21 cellular contexts compared by ENCODE assay signal in genomic region chr16:78102865-78103264, GRCh38.
"Had no signal": no experiment of that assay in that cellular context is flagged by ENCODE, and none has a peak within 500 bp of the region (broad histone marks: within the 10 kb centered on the region; RNA-seq: fewer than 3 reads in every experiment).

No MANE protein-coding gene starts in this region.

- H3K4me3 ChIP-seq: cardiac muscle cell, gastrocnemius medialis, mucosa of descending colon, spleen, tibial artery, uterus had no signal

- H3K9ac ChIP-seq: parathyroid adenoma had no signal

- H3K27ac ChIP-seq: cardiac muscle cell, gastrocnemius medialis, neutrophil, parathyroid adenoma, spleen, uterus had no signal

- H3K4me3 Mint-ChIP-seq: activated B cell treated with CpG ODN at 0.5 μM for 24 hours; activated CD4-positive, alpha-beta memory T cell treated with anti-CD3 and anti-CD28 coated beads for 36 hours; activated naive CD8-positive, alpha-beta T cell treated with anti-CD3 and anti-CD28 coated beads for 36 hours; memory B cell; stimulated activated naive B cell treated with anti-CD40 and anti-IgM and Interleukin-4, amounts not matched to agents 10 μg/mL and 1 μg/mL and 100 μg/mL, for 72 hours had no signal

- H3K36me3 ChIP-seq: cardiac muscle cell, gastrocnemius medialis, neutrophil, spleen, tibial artery, uterus had no signal

- ATAC-seq: esophagus mucosa; gastrocnemius medialis; left ventricle myocardium superior; mucosa of descending colon; stimulated activated naive B cell treated with anti-CD40 and anti-IgM and Interleukin-4, amounts not matched to agents 10 μg/mL and 1 μg/mL and 100 μg/mL, for 72 hours had no signal

- H3K36me3 Mint-ChIP-seq: activated CD4-positive, alpha-beta memory T cell treated with anti-CD3 and anti-CD28 coated beads for 36 hours; memory B cell; naive B cell; stimulated activated naive B cell treated with anti-CD40 and anti-IgM and Interleukin-4, amounts not matched to agents 10 μg/mL and 1 μg/mL and 100 μg/mL, for 72 hours had no signal

- H3K27me3 Mint-ChIP-seq: activated B cell treated with CpG ODN at 0.5 μM for 24 hours; activated CD4-positive, alpha-beta memory T cell treated with anti-CD3 and anti-CD28 coated beads for 36 hours; activated naive CD8-positive, alpha-beta T cell treated with anti-CD3 and anti-CD28 coated beads for 36 hours; memory B cell; naive B cell; stimulated activated naive B cell treated with anti-CD40 and anti-IgM and Interleukin-4, amounts not matched to agents 10 μg/mL and 1 μg/mL and 100 μg/mL, for 72 hours had no signal

- H3K27ac Mint-ChIP-seq: activated B cell treated with CpG ODN at 0.5 μM for 24 hours; activated CD4-positive, alpha-beta memory T cell treated with anti-CD3 and anti-CD28 coated beads for 36 hours; activated naive CD8-positive, alpha-beta T cell treated with anti-CD3 and anti-CD28 coated beads for 36 hours; activated T-helper 1 cell treated with anti-CD3 and anti-CD28 coated beads, Interleukin-12 subunit alpha, Interleukin-12 subunit beta, Interleukin-2, Interleukin-4 antibody, amounts not matched to agents 30 ng/mL and 10 ng/mL and 1 ng/mL, durations not matched to agents 14 hours and 24 hours and 36 hours; stimulated activated naive B cell treated with anti-CD40 and anti-IgM and Interleukin-4, amounts not matched to agents 10 μg/mL and 1 μg/mL and 100 μg/mL, for 72 hours had no signal

- DNase-seq: activated B cell treated with CpG ODN at 0.5 μM for 24 hours; activated CD4-positive, alpha-beta memory T cell treated with anti-CD3 and anti-CD28 coated beads for 36 hours; activated CD4-positive, alpha-beta T cell treated with anti-CD3 and anti-CD28 coated beads for 4 hours; activated naive CD8-positive, alpha-beta T cell treated with anti-CD3 and anti-CD28 coated beads for 36 hours; activated T-cell treated with anti-CD3 and anti-CD28 coated beads for 4 hours; amniotic stem cell; cortex of kidney; gastrocnemius medialis; left ventricle myocardium superior; mucosa of descending colon; naive B cell; spleen; stimulated activated naive B cell treated with anti-CD40 and anti-IgM and Interleukin-4, amounts not matched to agents 10 μg/mL and 1 μg/mL and 100 μg/mL, for 72 hours; tibial artery; uterus had no signal

- H3K27me3 ChIP-seq: cardiac muscle cell, gastrocnemius medialis, neutrophil, spleen, tibial artery, uterus had no signal

- H3K9me3 Mint-ChIP-seq: activated B cell treated with CpG ODN at 0.5 μM for 24 hours; activated CD4-positive, alpha-beta memory T cell treated with anti-CD3 and anti-CD28 coated beads for 36 hours; activated naive CD8-positive, alpha-beta T cell treated with anti-CD3 and anti-CD28 coated beads for 36 hours; activated T-helper 1 cell treated with anti-CD3 and anti-CD28 coated beads, Interleukin-12 subunit alpha, Interleukin-12 subunit beta, Interleukin-2, Interleukin-4 antibody, amounts not matched to agents 30 ng/mL and 10 ng/mL and 1 ng/mL, durations not matched to agents 14 hours and 24 hours and 36 hours; memory B cell; naive B cell; stimulated activated naive B cell treated with anti-CD40 and anti-IgM and Interleukin-4, amounts not matched to agents 10 μg/mL and 1 μg/mL and 100 μg/mL, for 72 hours had no signal

- H3K9me3 ChIP-seq: gastrocnemius medialis, mucosa of descending colon, neutrophil, spleen, tibial artery, uterus had no signal

- H3K4me1 ChIP-seq: uterus had no signal
